In the genomic region with DNA sequence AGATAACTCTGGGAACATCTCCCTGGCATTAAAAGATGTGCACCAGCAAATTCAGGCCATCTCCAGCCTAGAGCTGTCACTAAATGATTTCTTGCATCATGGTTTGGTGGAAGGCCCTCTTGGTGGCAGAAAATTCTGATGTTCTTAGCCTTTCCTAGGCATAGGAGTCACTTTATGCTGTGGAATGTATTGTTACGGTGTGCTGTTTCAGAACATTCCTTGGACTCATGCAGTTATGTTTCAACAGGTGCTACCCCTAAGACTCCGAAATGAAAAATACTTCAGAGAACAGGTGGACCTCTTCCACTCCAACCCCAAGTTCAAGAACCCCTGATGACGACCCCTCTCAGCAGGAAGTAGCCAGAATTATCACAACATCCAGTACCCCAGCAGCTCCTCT, we compare ENCODE assay signal across 10 cellular contexts. TPM values are rescaled to one million over a fixed set of nuclear protein-coding genes. Genes with fewer than 3 reads are reported as not detected.
DNase-seq lines count a peak whose midpoint lies in the region; ATAC-seq and TF ChIP-seq lines count a peak whose summit lies in the region.
"Had no signal": no experiment of that assay in that cellular context is flagged by ENCODE, and none has a peak within 500 bp of the region (broad histone marks: within the 10 kb centered on the region; RNA-seq: fewer than 3 reads in every experiment).

No MANE protein-coding gene starts in this region.

- no peaks in the 10 kb centered on the region for H3K36me3 Mint-ChIP-seq in endodermal cell (ENCODE audit: low read depth)
- no peaks in the 10 kb centered on the region for H3K36me3 Mint-ChIP-seq in CD4-positive, alpha-beta T cell (ENCODE audit: low read depth)

- peak; percentile 49 for DNase-seq in ELR (ENCODE audit: low read depth)
- peak; percentile 25 for DNase-seq in NAMALWA (ENCODE audit: low spot score)
- DNase-seq in endodermal cell, result peak; percentile 60
- no peak for DNase-seq in prostate gland (ENCODE audit: low spot score)
- DNase-seq in RPMI8226, result no peak
- no peak for DNase-seq in middle frontal gyrus (ENCODE audit: extremely low spot score, low spot score)
- DNase-seq in effector CD4-positive, alpha-beta T cell, result no peak
- no peak for DNase-seq in CD4-positive, alpha-beta T cell
- DNase-seq: HCEC 1CT, left colon had no signal

- H3K4me3 Mint-ChIP-seq in endodermal cell, result no peak overlapping the region
- no peak overlapping the region for H3K4me3 Mint-ChIP-seq in CD4-positive, alpha-beta T cell

- H3K27me3 ChIP-seq in endodermal cell (ENCODE audit: control insufficient read depth, insufficient read depth, low read length, poor library complexity, severe bottlenecking) (peaks cover 10% of the 10 kb centered on the region), prostate gland (replicated peaks; ENCODE audit: insufficient read depth) (no peaks in the 10 kb centered on the region)
- no peaks in the 10 kb centered on the region for H3K27me3 ChIP-seq in CD4-positive, alpha-beta T cell (ENCODE audit: control insufficient read depth, insufficient read depth, low read length)

- TF ChIP-seq CTCF in endodermal cell (conservative IDR thresholded peaks at IDR 0.05), result peak; percentile 69
- peak in 2 of 4 experiments; percentile 9 to 15 for TF ChIP-seq CTCF in prostate gland (IDR thresholded peaks at IDR 0.05)
- no peak for TF ChIP-seq CTCF in CD4-positive, alpha-beta T cell (IDR thresholded peaks at IDR 0.05)

- no peaks in the 10 kb centered on the region for H3K4me1 Mint-ChIP-seq in endodermal cell
- no peaks in the 10 kb centered on the region for H3K4me1 Mint-ChIP-seq in CD4-positive, alpha-beta T cell (ENCODE audit: low read depth)

- H3K27me3 Mint-ChIP-seq in endodermal cell (ENCODE audit: insufficient read depth), result peaks cover 8% of the 10 kb centered on the region
- no peaks in the 10 kb centered on the region for H3K27me3 Mint-ChIP-seq in CD4-positive, alpha-beta T cell

- H3K9me3 Mint-ChIP-seq in endodermal cell, result no peaks in the 10 kb centered on the region
- H3K9me3 Mint-ChIP-seq in CD4-positive, alpha-beta T cell, result no peaks in the 10 kb centered on the region

- intact Hi-C loops in prostate gland (cut with DNase I), result loop anchor here (2.0 to 10.0 kb wide), 3 partner anchors 20 to 247 kb away; a partner anchor contains a TSS
- intact Hi-C loops in CD4-positive, alpha-beta T cell (cut with DNase I, micrococcal nuclease), result no loop called here

- H3K27ac Mint-ChIP-seq in endodermal cell, result no peak overlapping the region
- H3K27ac Mint-ChIP-seq in CD4-positive, alpha-beta T cell, result no peak overlapping the region

- no peak for TF ChIP-seq POLR2A in prostate gland (IDR thresholded peaks at IDR 0.05)

- H3K4me3 ChIP-seq in endodermal cell (ENCODE audit: low read length) (no peak overlapping the region), prostate gland (no peak overlapping the region)

- CTCF ChIA-PET in CD4-positive, alpha-beta T cell (lab: Charles Lee), result no interaction called here

- H3K36me3 ChIP-seq in endodermal cell (ENCODE audit: control insufficient read depth, insufficient read depth, low read length) (no peaks in the 10 kb centered on the region), prostate gland (no peaks in the 10 kb centered on the region)

- H3K27ac ChIP-seq in endodermal cell (ENCODE audit: low read depth, low read length) (no peak overlapping the region), prostate gland (peak overlapping the region; percentile 58 to 68)
- no peak overlapping the region for H3K27ac ChIP-seq in CD4-positive, alpha-beta T cell (ENCODE audit: low read depth, low read length)

- H3K9me3 ChIP-seq in endodermal cell (ENCODE audit: control insufficient read depth, low read length), result no peaks in the 10 kb centered on the region
- no peaks in the 10 kb centered on the region for H3K9me3 ChIP-seq in prostate gland
- no peaks in the 10 kb centered on the region for H3K9me3 ChIP-seq in CD4-positive, alpha-beta T cell (ENCODE audit: control insufficient read depth, low read length)

- POLR2A ChIA-PET in CD4-positive, alpha-beta T cell (lab: Charles Lee), result interaction anchor here (0.6 kb wide), 1 partner anchor 22 kb away, joined by 3 read pairs; no protein-coding TSS in a partner anchor

- peaks cover 4% of the 10 kb centered on the region for H3K4me1 ChIP-seq in endodermal cell (ENCODE audit: control insufficient read depth, insufficient read depth, low read length)
- H3K4me1 ChIP-seq in prostate gland (replicated peaks), result no peaks in the 10 kb centered on the region

- no peak for ATAC-seq in CD4-positive, alpha-beta T cell (ENCODE audit: poor library complexity)
- ATAC-seq: left colon had no signal

- no peak overlapping the region for H3K9ac ChIP-seq in endodermal cell (ENCODE audit: extremely low read depth, low read length, poor library complexity, severe bottlenecking)

- 81% methylated on average over 3 of the region's 3 CpGs; no CpG with 5 or more reads in 1 of the 2 experiments for WGBS in endodermal cell (ENCODE audit: insufficient coverage in 1 of 2, insufficient read length in 1 of 2), 2 experiments
- 49% methylated on average over 3 of the region's 3 CpGs for WGBS in prostate gland

RNA-seq across cellular contexts. Expression of a gene that starts 20.3 kb away (rescaled TPM):
- total RNA-seq in endodermal cell (100 to 1,000 TPM; 128 to 164 TPM), prostate gland (10 to 100 TPM; 38.3 to 74.6 TPM)
- polyA plus RNA-seq in endodermal cell (2013, experiment 1 of 2), result 100 TPM
- 91.6 TPM for polyA plus RNA-seq in endodermal cell (2013, experiment 2 of 2)
- 1 to 10 TPM; 5.6 to 6.6 TPM for total RNA-seq in CD4-positive, alpha-beta T cell

Comparison
In these comparisons a context has a peak if more than half of its experiments do, and no peak if none do; other contexts are left out.
1. DNase-seq: peak in ELR (single experiment), NAMALWA (single experiment) and endodermal cell (single experiment); none in prostate gland (single experiment), RPMI8226 (single experiment), middle frontal gyrus (single experiment), effector CD4-positive, alpha-beta T cell (single experiment) and CD4-positive, alpha-beta T cell (0 of 10).
2. H3K27ac ChIP-seq: peak in prostate gland (2 of 2); none in endodermal cell (single experiment) and CD4-positive, alpha-beta T cell (single experiment).
3. RNA of a gene that starts 20.3 kb away (total RNA-seq): 128 to 164 TPM in endodermal cell and 38.3 to 74.6 TPM in prostate gland; 5.6 to 6.6 TPM in CD4-positive, alpha-beta T cell; every median in the first group is over 4 times any median in the second.